ENCODE assay signal across 16 cellular contexts in the genomic region with DNA sequence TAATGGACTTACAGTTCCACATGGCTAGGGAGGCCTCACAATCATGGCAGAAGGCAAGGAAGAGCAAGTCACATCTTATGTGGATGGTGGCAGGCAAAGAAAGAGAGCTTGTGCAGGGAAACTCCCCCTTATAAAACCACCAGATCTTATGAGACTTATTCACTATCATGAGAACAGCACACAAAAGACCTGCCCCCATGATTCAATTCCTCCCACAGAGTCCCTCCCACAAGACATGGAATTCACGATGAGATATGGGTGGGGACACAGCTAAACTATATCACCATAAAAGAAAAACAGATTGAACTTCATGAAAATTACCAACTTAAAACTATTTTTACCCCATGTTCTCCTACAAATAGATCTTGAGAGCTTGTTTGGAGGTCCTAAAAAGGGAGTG. TPM values are rescaled to one million over a fixed set of nuclear protein-coding genes. Genes with fewer than 3 reads are reported as not detected.
"Had no signal": no experiment of that assay in that cellular context is flagged by ENCODE, and none has a peak within 500 bp of the region (broad histone marks: within the 10 kb centered on the region; RNA-seq: fewer than 3 reads in every experiment).

No MANE protein-coding gene starts in this region.

- H3K9me3 ChIP-seq: breast epithelium, pancreas, uterus had no signal

- ATAC-seq: esophagus mucosa, pancreas, SK-N-SH treated with all-trans-retinoic acid at 6 μM for 48 hours had no signal

- H3K4me1 Mint-ChIP-seq: neural crest cell had no signal

- H3K27ac Mint-ChIP-seq: activated naive CD4-positive, alpha-beta T cell treated with anti-CD3 and anti-CD28 coated beads, Interleukin-2, amount 50 U/mL, for 72 hours had no signal

- H3K4me1 ChIP-seq: breast epithelium, uterus had no signal

- H3K4me3 Mint-ChIP-seq: neural crest cell had no signal

- H3K27me3 ChIP-seq: breast epithelium, pancreas, uterus had no signal

- H3K9me3 Mint-ChIP-seq: neural crest cell had no signal

- H3K4me3 ChIP-seq: breast epithelium, pancreas, uterus had no signal

- H3K36me3 ChIP-seq: breast epithelium, pancreas, uterus had no signal

- H3K27ac ChIP-seq: breast epithelium, pancreas, uterus had no signal

- DNase-seq: activated CD4-positive, CD25-positive, alpha-beta regulatory T cell; aorta; hypothalamus; pancreas; retina; Right ventricle myocardium superior; uterus had no signal

RNA-seq across cellular contexts. Expression of a gene that starts 19.6 kb away (rescaled TPM):
- total RNA-seq: breast epithelium, cerebellum, dermis microvascular lymphatic vessel endothelial cell, esophagus mucosa, lower leg skin, neural crest cell, pancreas, Right ventricle myocardium superior, skeletal muscle tissue had no signal
- polyA plus RNA-seq: aorta had no signal

RNA-seq across cellular contexts. Expression of a gene that starts 26.9 kb away (rescaled TPM):
- total RNA-seq: dermis microvascular lymphatic vessel endothelial cell had no signal
